8 cellular contexts compared by ENCODE assay signal in genomic region chr5:102760815-102761214, GRCh38. TPM values are rescaled to one million over a fixed set of nuclear protein-coding genes. Genes with fewer than 3 reads are reported as not detected.
A peak's percentile ranks its signal among the peaks of the same experiment; 100 is the strongest.
DNase-seq lines count a peak whose midpoint lies in the region; ATAC-seq and TF ChIP-seq lines count a peak whose summit lies in the region.
"Had no signal": no experiment of that assay in that cellular context is flagged by ENCODE, and none has a peak within 500 bp of the region (broad histone marks: within the 10 kb centered on the region; RNA-seq: fewer than 3 reads in every experiment).

No MANE protein-coding gene starts in this region.

- no peak overlapping the region for H2BK15ac ChIP-seq in H9 (ENCODE audit: low read depth, low read length)

- no peak overlapping the region; a peak in 1 of 7 replicates for H3K27ac Mint-ChIP-seq in H9
- H3K27ac Mint-ChIP-seq: dendritic cell treated with granulocyte-macrophage colony-stimulating factor and Interleukin-4, amounts not matched to agents 40 ng/mL and 50 ng/mL, for 4 days had no signal

- no peak overlapping the region for H2BK12ac ChIP-seq in H9 (ENCODE audit: insufficient read length, low read depth, low read length)

- peak overlapping the region; percentile 1 for H3K4me3 ChIP-seq in psoas muscle

- H4K20me1 ChIP-seq in H9 (ENCODE audit: control insufficient read depth, insufficient read depth, insufficient read length): no peaks in the 10 kb centered on the region

- H3K4me1 ChIP-seq in psoas muscle: peaks cover 74% of the 10 kb centered on the region
- peaks cover 5% of the 10 kb centered on the region; the same call in 1 of the 2 replicates for H3K4me1 ChIP-seq in H9 (ENCODE audit: insufficient read depth, low read length)

- DNase-seq in G401 (ENCODE audit: low spot score): peak; percentile 58
- peak; percentile 3 to 24 for DNase-seq in NCI-H526 (lab: John Stamatoyannopoulos, UW)
- DNase-seq in dermis blood vessel endothelial cell: peak; percentile 28
- no peak for DNase-seq in psoas muscle
- DNase-seq in mucosa of gallbladder (ENCODE audit: low spot score): no peak
- no peak for DNase-seq in H9
- no peak for DNase-seq in NK-92 treated with Interleukin-12 subunit alpha and Interleukin-12 subunit beta, amount 100 ng/mL, for 24 hours (lab: John Stamatoyannopoulos, UW)

- no peak overlapping the region for H2BK5ac ChIP-seq in H9 (ENCODE audit: insufficient read length, low read length)

- no peak overlapping the region for H3K14ac ChIP-seq in H9 (ENCODE audit: insufficient read depth, low read length)

- H3K4me2 ChIP-seq in H9 (ENCODE audit: insufficient read depth, insufficient read length, low read length): no peak overlapping the region

- H4K8ac ChIP-seq in H9 (replicated peaks; ENCODE audit: insufficient read length, low read depth, low read length): no peak overlapping the region

- no peaks in the 10 kb centered on the region for H3K36me3 ChIP-seq in psoas muscle (ENCODE audit: insufficient read depth in 1 of 2, low read depth in 1 of 2)

- H3K27ac ChIP-seq in psoas muscle (peak overlapping the region; percentile 97), H9 (ENCODE audit: insufficient read length, low read depth, low read length) (no peak overlapping the region)

- H3K4me1 Mint-ChIP-seq in H9: peaks cover 30 to 31% of the 10 kb centered on the region in 2 experiments

- 7 to 22% (median 8%) methylated on average over 2 of the region's 2 CpGs for WGBS in psoas muscle, 3 donors
- no CpG with 5 or more reads among the region's 2 CpGs for WGBS in H9 (ENCODE audit: extremely low coverage, insufficient read length, low lambda C conversion rate)

- H2AFZ ChIP-seq in H9 (ENCODE audit: low read length): no peak overlapping the region

- H2AK5ac ChIP-seq in H9 (ENCODE audit: insufficient read length, low read length): no peak overlapping the region

- H3K56ac ChIP-seq in H9 (ENCODE audit: insufficient read length, low read depth, low read length): no peak overlapping the region

- no peak overlapping the region for H3K9ac ChIP-seq in H9 (ENCODE audit: extremely low read depth, insufficient read length, low read length)

- H3K4ac ChIP-seq in H9 (ENCODE audit: low read depth, low read length): no peak overlapping the region

- H2BK20ac ChIP-seq in H9 (ENCODE audit: low read depth, low read length, poor library complexity, severe bottlenecking): no peak overlapping the region

- no peak overlapping the region for H2BK120ac ChIP-seq in H9 (ENCODE audit: low read depth, low read length, poor library complexity, severe bottlenecking)

- no peak overlapping the region for H3K18ac ChIP-seq in H9 (ENCODE audit: insufficient read length, low read depth, low read length)

- no peak for ATAC-seq in psoas muscle

- peaks cover 3% of the 10 kb centered on the region for H3K23me2 ChIP-seq in H9 (ENCODE audit: insufficient read length, low read depth, low read length, poor library complexity, severe bottlenecking)

- no peaks in the 10 kb centered on the region for H3K79me1 ChIP-seq in H9 (ENCODE audit: insufficient read depth, low read depth, low read length, poor library complexity, severe bottlenecking)

- H3K79me2 ChIP-seq in H9 (ENCODE audit: insufficient read depth, low read length): no peaks in the 10 kb centered on the region

- peaks cover 5% of the 10 kb centered on the region; the same call in 1 of the 2 replicates for H3K27me3 Mint-ChIP-seq in H9 (ENCODE audit: low read depth)

- no peaks in the 10 kb centered on the region for H3K9me3 Mint-ChIP-seq in H9
- H3K9me3 Mint-ChIP-seq: dendritic cell treated with granulocyte-macrophage colony-stimulating factor and Interleukin-4, amounts not matched to agents 40 ng/mL and 50 ng/mL, for 4 days had no signal

- intact Hi-C loops in psoas muscle (cut with DNase I): no loop called here

- no peak overlapping the region for H3K23ac ChIP-seq in H9 (ENCODE audit: insufficient read length, low read depth, low read length)

- H3T11ph ChIP-seq in H9 (ENCODE audit: low read length): no peak overlapping the region

- H3K9me3 ChIP-seq in psoas muscle (no peaks in the 10 kb centered on the region), H9 (ENCODE audit: control insufficient read depth, low read depth, low read length) (no peaks in the 10 kb centered on the region)

- H3K27me3 ChIP-seq in psoas muscle (ENCODE audit: insufficient read depth in 3 of 3, low read length in 2 of 3): no peaks in the 10 kb centered on the region
- H3K27me3 ChIP-seq in H9 (ENCODE audit: insufficient read depth, low read length): no peaks in the 10 kb centered on the region

- TF ChIP-seq CTCF in psoas muscle (IDR thresholded peaks at IDR 0.05) (no peak), H9 (conservative IDR thresholded peaks at IDR 0.05) (no peak)

- H4K91ac ChIP-seq in H9 (ENCODE audit: insufficient read length, low read depth, low read length): no peak overlapping the region

- no peak overlapping the region for H4K5ac ChIP-seq in H9 (ENCODE audit: insufficient read length, low read depth, low read length)

- no peak overlapping the region for H3K4me3 Mint-ChIP-seq in H9
- H3K4me3 Mint-ChIP-seq: dendritic cell treated with granulocyte-macrophage colony-stimulating factor and Interleukin-4, amounts not matched to agents 40 ng/mL and 50 ng/mL, for 4 days had no signal

- in situ Hi-C loops in G401 (cut with HindIII; ENCODE audit: low sequenced_read_pairs): no loop called here

- no peaks in the 10 kb centered on the region; a peak in 1 of 7 replicates for H3K36me3 Mint-ChIP-seq in H9 (ENCODE audit: insufficient read depth in 1 of 3, low read depth in 3 of 3)

RNA-seq across cellular contexts. Expression of gene PAM, which starts 5.7 kb away (rescaled TPM):
- total RNA-seq in G401 (2014; rRNA removed; shearing (Covaris generic)): 1.2 TPM in 1 of 2 replicates, not detected in the other
- total RNA-seq in dermis blood vessel endothelial cell (264 and 271 TPM in 2 replicates), psoas muscle (100 to 1,000 TPM in 3 of 4 donors, 10 to 100 TPM in 1; 99.1 to 279 (median 191) TPM), mucosa of gallbladder (99.3 TPM), H9 (2021) (31.5 and 34.9 TPM in 2 replicates)
- polyA plus RNA-seq in psoas muscle: 100 to 1,000 TPM in 2 of 3 donors, 10 to 100 TPM in 1; 29.5 to 193 (median 139) TPM

Comparison
In these comparisons a context has a peak if more than half of its experiments do, and no peak if none do; other contexts are left out.
1. DNase-seq: peak in G401 (single experiment), NCI-H526 (2 of 2) and dermis blood vessel endothelial cell (single experiment); none in psoas muscle (0 of 2), mucosa of gallbladder (single experiment), H9 (single experiment) and NK-92 treated with Interleukin-12 subunit alpha and Interleukin-12 subunit beta, amount 100 ng/mL, for 24 hours (single experiment).
2. RNA of gene PAM, which starts 5.7 kb away (total RNA-seq): 264 to 271 TPM in dermis blood vessel endothelial cell, 99.1 to 279 TPM in psoas muscle, 99.3 TPM in mucosa of gallbladder (single experiment) and 31.5 to 34.9 TPM in H9; 1.2 TPM in G401; every median in the first group is over 10 times any median in the second.